ENCODE assay signal across 9 cellular contexts in the genomic region with DNA sequence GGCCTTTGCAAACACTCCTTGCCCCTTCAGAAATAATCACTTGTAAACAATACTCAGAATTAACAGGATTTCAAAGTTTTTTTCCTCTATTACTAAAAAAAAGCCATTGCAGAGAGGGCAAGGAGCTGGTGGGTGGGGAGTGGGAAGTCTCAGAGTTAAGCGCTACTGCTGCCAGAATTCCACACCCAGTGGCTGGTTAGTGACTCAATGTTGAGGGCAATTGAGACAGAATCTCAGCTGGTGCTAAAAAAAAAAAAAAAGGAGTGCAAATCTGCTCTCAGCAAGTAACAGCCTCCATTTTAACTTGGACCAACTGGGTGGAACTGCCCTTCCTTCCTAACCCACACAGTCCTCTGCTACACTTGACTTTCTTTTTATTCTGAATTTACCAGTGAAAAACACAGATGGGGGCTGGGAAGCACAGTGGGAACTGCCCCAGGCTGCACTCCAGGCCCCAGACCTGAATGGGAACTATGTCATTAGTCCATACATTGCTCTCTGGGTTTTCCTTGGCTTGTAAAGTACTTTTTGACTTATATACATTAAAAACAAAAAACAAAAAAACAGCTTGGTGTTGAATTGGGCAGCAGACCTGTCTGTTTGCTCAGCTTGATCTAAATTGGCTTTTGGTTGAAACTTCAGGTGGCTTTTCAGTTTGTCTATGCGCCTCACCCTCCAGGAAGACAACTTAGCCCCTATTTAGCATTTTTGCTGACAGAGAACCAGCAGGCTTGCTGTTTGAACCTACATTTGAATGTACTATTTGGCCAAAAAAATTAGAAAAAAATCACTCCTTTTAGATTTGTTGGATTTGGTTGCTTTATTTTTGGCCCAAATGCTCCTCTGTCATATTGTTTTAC.
DNase-seq lines count a peak whose midpoint lies in the region; ATAC-seq and TF ChIP-seq lines count a peak whose summit lies in the region.
"Had no signal": no experiment of that assay in that cellular context is flagged by ENCODE, and none has a peak within 500 bp of the region (broad histone marks: within the 10 kb centered on the region; RNA-seq: fewer than 3 reads in every experiment).

No MANE protein-coding gene starts in this region.

- no peaks in the 10 kb centered on the region for H3K36me3 ChIP-seq in mucosa of descending colon (ENCODE audit: low read depth)

- no peaks in the 10 kb centered on the region for H3K4me1 ChIP-seq in mucosa of descending colon (ENCODE audit: low read depth)

- no peaks in the 10 kb centered on the region for H3K9me3 ChIP-seq in mucosa of descending colon

- TF ChIP-seq CTCF in mucosa of descending colon (IDR thresholded peaks at IDR 0.05): no peak

- peak; percentile 68 for ATAC-seq in mucosa of descending colon
- ATAC-seq in HG02870 (IDR thresholded peaks at IDR 0.05; ENCODE audit: unreplicated experiment): no peak
- ATAC-seq in HG03342 (IDR thresholded peaks at IDR 0.05; ENCODE audit: unreplicated experiment): no peak
- ATAC-seq in HG02970 (IDR thresholded peaks at IDR 0.05; ENCODE audit: low FRiP score, unreplicated experiment): no peak

- H3K4me3 ChIP-seq in mucosa of descending colon: no peak overlapping the region

- intact Hi-C loops in mucosa of descending colon (cut with DNase I, micrococcal nuclease): no loop called here

- DNase-seq in DMS153 (lab: John Stamatoyannopoulos, UW) (peak; percentile 44), NCI-H1417 (lab: John Stamatoyannopoulos, UW) (peak in 2 of 3 experiments; percentile 78 to 98), cerebellum (ENCODE audit: low spot score) (peak; percentile 34), mucosa of descending colon (no peak), OCI-M2 (lab: John Stamatoyannopoulos, UW; ENCODE audit: unreplicated experiment) (no peak)
- DNase-seq: NCI-H2171 had no signal

Comparison
In these comparisons a context has a peak if more than half of its experiments do, and no peak if none do; other contexts are left out.
1. DNase-seq: peak in DMS153 (single experiment), NCI-H1417 (2 of 3) and cerebellum (single experiment); none in mucosa of descending colon (0 of 3) and OCI-M2 (single experiment).